8 cellular contexts compared by ENCODE assay signal in the genomic region with DNA sequence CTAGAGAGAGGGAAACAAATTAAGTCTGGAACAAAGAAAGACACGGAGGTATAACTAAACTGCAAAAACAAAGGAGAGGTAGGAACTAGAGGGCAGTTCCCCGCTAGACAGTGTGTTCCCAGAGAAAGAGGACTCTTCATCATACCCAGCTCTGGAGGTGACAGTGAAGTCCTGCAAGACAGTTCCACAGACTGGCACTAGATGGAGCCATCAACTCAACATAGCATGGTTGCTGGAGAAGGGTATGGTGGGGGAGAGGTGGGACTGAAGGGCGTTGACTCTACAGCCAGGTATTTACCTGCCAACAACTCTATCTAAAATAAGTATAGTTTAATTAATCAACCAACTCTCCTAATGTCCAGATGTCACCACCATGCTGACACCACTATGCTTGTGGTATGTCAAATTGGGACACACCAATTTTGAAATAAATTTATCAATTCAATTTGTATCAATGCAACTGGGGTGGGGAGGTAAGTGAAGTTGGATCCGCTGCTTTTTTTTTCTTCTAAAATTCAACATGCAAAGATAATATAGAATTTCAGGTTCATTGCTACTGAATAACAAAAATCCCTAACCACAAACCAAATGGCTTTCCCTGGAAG. TPM values are rescaled to one million over a fixed set of nuclear protein-coding genes. Genes with fewer than 3 reads are reported as not detected.
DNase-seq lines count a peak whose midpoint lies in the region; ATAC-seq, FAIRE-seq and TF ChIP-seq lines count a peak whose summit lies in the region.

No MANE protein-coding gene starts in this region.

- in situ Hi-C loops in KBM-7 (cut with MboI; ENCODE audit: low pct_unique_long_range_greater_than_20kb, low sequenced_read_pairs), result no loop called here

- H3K27me3 Mint-ChIP-seq in natural killer cell (ENCODE audit: low read depth in 2 of 2), result peaks cover 3 to 32% of the 10 kb centered on the region in 2 donors

- peaks cover 0 to 3% of the 10 kb centered on the region in 2 donors for H3K9me3 Mint-ChIP-seq in natural killer cell

- FAIRE-seq in D721Med (lab: Jason Lieb, UNC), result no peak

- peak overlapping the region; percentile 60 for H3K4me3 Mint-ChIP-seq in natural killer cell

- no peaks in the 10 kb centered on the region for H3K36me3 Mint-ChIP-seq in natural killer cell

- peak overlapping the region; percentile 84 to 93 for H3K27ac Mint-ChIP-seq in natural killer cell

- TF ChIP-seq CTCF in D721Med (IDR thresholded peaks at IDR 0.05; ENCODE audit: insufficient read depth, missing control alignments), result peak; percentile 56
- peak; percentile 66 for TF ChIP-seq CTCF in natural killer cell (IDR thresholded peaks at IDR 0.05)

- H3K4me1 Mint-ChIP-seq in natural killer cell, result peaks cover 30 to 33% of the 10 kb centered on the region in 2 donors

- ATAC-seq in natural killer cell (no peak), GM19324 (IDR thresholded peaks at IDR 0.05; ENCODE audit: low FRiP score, unreplicated experiment) (no peak), GM18861 (IDR thresholded peaks at IDR 0.05; ENCODE audit: unreplicated experiment) (no peak), GM21825 (IDR thresholded peaks at IDR 0.05; ENCODE audit: unreplicated experiment) (no peak)

- intact Hi-C loops in natural killer cell (cut with micrococcal nuclease), result loop anchor here (2.0 to 10.0 kb wide), 3 partner anchors 100 to 462 kb away; partner anchors contain the start of gene CASP8AP2

- DNase-seq in D721Med (ENCODE audit: insufficient read length, low spot score), result no peak
- peak; percentile 67 for DNase-seq in KBM-7
- peak; percentile 20 for DNase-seq in T-helper 9 cell
- peak; percentile 53 for DNase-seq in cerebellar cortex (ENCODE audit: low spot score)
- no peak for DNase-seq in natural killer cell

RNA-seq across cellular contexts. Expression of gene BACH2, which starts 9.7 kb away (rescaled TPM):
- total RNA-seq in natural killer cell, result 10 to 100 TPM; 32.1 to 37.8 (median 32.7) TPM

Comparison
In these comparisons a context has a peak if more than half of its experiments do, and no peak if none do; other contexts are left out.
1. DNase-seq: peak in KBM-7 (single experiment), T-helper 9 cell (single experiment) and cerebellar cortex (single experiment); none in D721Med (single experiment) and natural killer cell (single experiment).